In genomic region chr6:100719883-100720682, GRCh38 we compare ENCODE assay signal across 1 cellular context.
TF ChIP-seq lines count a peak whose summit lies in the region.

No MANE protein-coding gene starts in this region.

TF ChIP-seq in HepG2, 621 proteins besides CTCF, POLR2A, EP300 and RAD21 (continued from another document):
- TF ChIP-seq MAFK (conservative IDR thresholded peaks at IDR 0.05 in 1 of 2, IDR thresholded peaks at IDR 0.05 in 1 of 2; ENCODE audit: low read length in 2 of 2) (no peak), ZNF512 (CRISPR knock-in tag; IDR thresholded peaks at IDR 0.05) (no peak), BATF2 (CRISPR knock-in tag; IDR thresholded peaks at IDR 0.05) (no peak), HDAC2 (CRISPR knock-in tag; IDR thresholded peaks at IDR 0.05) (no peak)
